ENCODE assay signal across 12 cellular contexts in genomic region chr6:89862281-89862680, GRCh38. TPM values are rescaled to one million over a fixed set of nuclear protein-coding genes. Genes with fewer than 3 reads are reported as not detected.
DNase-seq lines count a peak whose midpoint lies in the region; ATAC-seq, FAIRE-seq and TF ChIP-seq lines count a peak whose summit lies in the region.
"Had no signal": no experiment of that assay in that cellular context is flagged by ENCODE, and none has a peak within 500 bp of the region (broad histone marks: within the 10 kb centered on the region; RNA-seq: fewer than 3 reads in every experiment).

No MANE protein-coding gene starts in this region.

- DNase-seq in GM12878 (ENCODE audit: low read depth, low spot score), result peak; percentile 86
- DNase-seq in lower lobe of right lung, result no peak
- DNase-seq in NCI-H526 (lab: John Stamatoyannopoulos, UW), result no peak
- DNase-seq in epidermal melanocyte (ENCODE audit: insufficient read length, low spot score), result no peak
- DNase-seq: natural killer cell; stimulated activated CD4-positive, alpha-beta T cell treated with anti-CD3 and anti-CD28 coated beads, Interleukin-12 subunit alpha, Interleukin-12 subunit beta, amount 100 ng/mL, for 4 hours had no signal

- H3K9me3 ChIP-seq in GM12878 (replicated peaks; ENCODE audit: control insufficient read depth, insufficient read depth, low read length) (no peaks in the 10 kb centered on the region), lower lobe of right lung (no peaks in the 10 kb centered on the region)

- no peak overlapping the region for H3K9ac ChIP-seq in GM12878 (ENCODE audit: control insufficient read depth, insufficient read depth, low read length)

- no peak for TF ChIP-seq CTCF in GM12878 (IDR thresholded peaks at IDR 0.05 in 2 of 3, conservative IDR thresholded peaks at IDR 0.05 in 1 of 3; ENCODE audit: control insufficient read depth in 2 of 3, extremely low read depth in 1 of 3, insufficient read depth in 1 of 3, low read depth in 3 of 3, low read length in 3 of 3)
- TF ChIP-seq CTCF in lower lobe of right lung (IDR thresholded peaks at IDR 0.05), result no peak

- ATAC-seq in GM18907 (IDR thresholded peaks at IDR 0.05; ENCODE audit: unreplicated experiment) (peak; percentile 83), GM21390 (IDR thresholded peaks at IDR 0.05; ENCODE audit: unreplicated experiment) (peak; percentile 75), HG03060 (IDR thresholded peaks at IDR 0.05; ENCODE audit: low read depth, unreplicated experiment) (peak; percentile 66), GM12878 (peak; percentile 91), lower lobe of right lung (no peak)
- ATAC-seq: Panc1 had no signal

- POLR2A ChIA-PET in GM12878 (lab: Charles Lee), result interaction anchor here (1.3 to 2.2 kb wide), 3 partner anchors 27 to 43 kb away, joined by 3 to 7 read pairs (median 6); partner anchors contain the start of gene MDN1

- peak overlapping the region; percentile 53 for H3K4me2 ChIP-seq in GM12878 (ENCODE audit: control insufficient read depth, insufficient read depth)

- H3K27me3 ChIP-seq in GM12878 (replicated peaks in 1 of 2; ENCODE audit: control insufficient read depth in 2 of 2, insufficient read depth in 2 of 2, low read length in 1 of 2), result no peaks in the 10 kb centered on the region
- no peaks in the 10 kb centered on the region for H3K27me3 ChIP-seq in lower lobe of right lung (ENCODE audit: low read depth)

- CTCF ChIA-PET in GM12878 (lab: Yijun Ruan, JAX), result interaction anchor here (0.8 to 1.7 kb wide), 3 partner anchors 10 to 43 kb away, joined by 4 to 5 read pairs (median 4); partner anchors contain the start of gene MDN1

- intact Hi-C loops in GM12878 (cut with micrococcal nuclease; ENCODE audit: unreplicated experiment) (loop anchor here (2.0 kb wide), 1 partner anchor 27 kb away; no protein-coding TSS in a partner anchor), lower lobe of right lung (cut with DNase I) (no loop called here)

- H3K36me3 ChIP-seq in GM12878 (ENCODE audit: control insufficient read depth in 2 of 2, insufficient read depth in 2 of 2, low read length in 1 of 2) (peaks cover 3 to 11% of the 10 kb centered on the region in 2 experiments; a peak in 3 of 4 replicates), lower lobe of right lung (peaks cover 94% of the 10 kb centered on the region)

- 1% methylated on average over 5 of the region's 5 CpGs for WGBS in GM12878 (ENCODE audit: insufficient coverage, insufficient replicate concordance, low lambda C conversion rate, missing lambda C conversion rate)

- H3K79me2 ChIP-seq in GM12878 (ENCODE audit: control insufficient read depth, insufficient read depth, low read length), result no peaks in the 10 kb centered on the region

- TF ChIP-seq POLR2A in GM12878 (IDR thresholded peaks at IDR 0.05; ENCODE audit: low read depth, low read length), result no peak

- no peak overlapping the region; the same call in 1 of the 2 replicates for H2AFZ ChIP-seq in GM12878 (ENCODE audit: control insufficient read depth, low read depth, low read length)

- no peaks in the 10 kb centered on the region for H4K20me1 ChIP-seq in GM12878 (ENCODE audit: control insufficient read depth, insufficient read depth)

- RAD21 ChIA-PET in GM12878 (lab: Charles Lee; ENCODE audit: unreplicated experiment), result interaction anchor here (1.2 kb wide), 1 partner anchor 78 kb away, joined by 4 read pairs; no protein-coding TSS in a partner anchor

- in situ Hi-C loops in GM12878 (cut with MboI), result no loop called here

- peak overlapping the region; percentile 18; the same call in 1 of the 2 replicates for H3K4me3 ChIP-seq in GM12878
- no peak overlapping the region for H3K4me3 ChIP-seq in lower lobe of right lung

- SMC1A ChIA-PET in GM12878 (lab: Charles Lee; ENCODE audit: uncharacterized antibody, unreplicated experiment), result interaction anchor here (1.2 to 2.5 kb wide), 4 partner anchors 18 to 48 kb away, joined by 5 to 8 read pairs (median 6); partner anchors contain the start of gene CASP8AP2

- H3K4me1 ChIP-seq in GM12878 (ENCODE audit: control insufficient read depth, insufficient read depth, low read length), result peaks cover 25% of the 10 kb centered on the region
- H3K4me1 ChIP-seq in lower lobe of right lung, result no peaks in the 10 kb centered on the region

- FAIRE-seq in GM12878 (lab: Jason Lieb, UNC), result peak; percentile 80
- FAIRE-seq: islet of Langerhans had no signal

- no peak for TF ChIP-seq RAD21 in GM12878 (IDR thresholded peaks at IDR 0.05; ENCODE audit: insufficient read depth, low read depth, low read length)

- BruUV-seq in GM12878 (replicated peaks; lab: Mats Ljungman, UMichigan), result no TSS peak

- TF ChIP-seq EP300 in GM12878 (IDR thresholded peaks at IDR 0.05; ENCODE audit: borderline replicate concordance in 1 of 2, control insufficient read depth in 1 of 2, low read depth in 2 of 2, low read length in 2 of 2), result no peak

- peak overlapping the region; percentile 42 for H3K27ac ChIP-seq in GM12878 (ENCODE audit: control insufficient read depth, insufficient read depth)
- no peak overlapping the region for H3K27ac ChIP-seq in lower lobe of right lung

TF ChIP-seq in GM12878, 131 proteins besides CTCF, POLR2A, EP300 and RAD21 (continues in another document):
- TF ChIP-seq IKZF2 (IDR thresholded peaks at IDR 0.05) (peak; percentile 57 to 59; a peak in 3 of 4 replicates), HDAC6 (IDR thresholded peaks at IDR 0.05; ENCODE audit: unreplicated experiment) (no peak), TAF1 (IDR thresholded peaks at IDR 0.05; ENCODE audit: borderline replicate concordance, low read depth, low read length) (no peak), MTA2 (IDR thresholded peaks at IDR 0.05; ENCODE audit: low read depth) (peak; percentile 59; the same call in 1 of the 2 replicates), ZSCAN29 (IDR thresholded peaks at IDR 0.05) (no peak)

RNA-seq across cellular contexts. Expression of gene GJA10, which starts 32.0 kb away (rescaled TPM):
- total RNA-seq in GM12878 (2013; cell fraction: nucleolus; rRNA removed), result not detected in 2 replicates
- total RNA-seq in GM12878 (2014; rRNA removed), result not detected in 2 replicates
- total RNA-seq in GM12878 (2014; rRNA removed; fragmentation: Illumina TruSeq; extraction: Trizol), result not detected in 2 replicates
- total RNA-seq in GM12878 (2021), result not detected in 2 replicates
- polyA plus RNA-seq in GM12878 (2011; ENCODE audit: low read depth), result not detected
- polyA plus RNA-seq in GM12878 (2011; rRNA removed), result not detected in 2 replicates
- not detected in 2 replicates for polyA plus RNA-seq in GM12878 (2011; cell fraction: cytosol; rRNA removed)
- polyA plus RNA-seq in GM12878 (2011; cell fraction: nucleus; rRNA removed), result not detected in 2 replicates
- polyA plus RNA-seq in GM12878 (2012), result not detected in 2 replicates
- not detected in 2 replicates for polyA plus RNA-seq in GM12878 (2014; fragmentation: Illumina TruSeq; extraction: Trizol)
- not detected for polyA plus RNA-seq in GM12878 (2014; fragmentation: Nextera tagmentation; extraction: Ambion mirVana)
- polyA plus RNA-seq in GM12878 (2014; rRNA removed), result not detected in 2 replicates
- not detected for polyA plus RNA-seq in GM12878 (2016; fragmentation: Nextera tagmentation; extraction: Ambion mirVana)
- polyA minus RNA-seq in GM12878 (2011; rRNA and poly(A)+ RNA removed), result not detected in 2 replicates
- not detected in 2 replicates for polyA minus RNA-seq in GM12878 (2011; cell fraction: cytosol; rRNA and poly(A)+ RNA removed)
- not detected in 2 replicates for polyA minus RNA-seq in GM12878 (2011; cell fraction: nucleus; rRNA and poly(A)+ RNA removed)
- total RNA-seq in lower lobe of right lung, result not detected
- total RNA-seq: cerebellum, natural killer cell had no signal

RNA-seq across cellular contexts. Expression of gene CASP8AP2, which starts 32.6 kb away (rescaled TPM):
- 59.6 and 59.9 TPM in 2 replicates for total RNA-seq in GM12878 (2013; cell fraction: nucleolus; rRNA removed)
- total RNA-seq in GM12878 (2014; rRNA removed) (13.3 and 15.3 TPM in 2 replicates), GM12878 (2014; rRNA removed; fragmentation: Illumina TruSeq; extraction: Trizol) (27.3 and 28.6 TPM in 2 replicates), GM12878 (2021) (18.0 and 18.7 TPM in 2 replicates), lower lobe of right lung (18.3 TPM)
- polyA plus RNA-seq in GM12878 (2011; ENCODE audit: low read depth), result 3.0 TPM
- polyA plus RNA-seq in GM12878 (2011; rRNA removed) (12.0 and 18.8 TPM in 2 replicates), GM12878 (2014; fragmentation: Illumina TruSeq; extraction: Trizol) (18.8 and 24.3 TPM in 2 replicates), GM12878 (2014; fragmentation: Nextera tagmentation; extraction: Ambion mirVana) (10 to 100 TPM; 12.1 to 15.5 TPM), GM12878 (2014; rRNA removed) (10.0 and 11.1 TPM in 2 replicates), GM12878 (2016; fragmentation: Nextera tagmentation; extraction: Ambion mirVana) (10 to 100 TPM; 28.7 TPM)
- 3.1 and 3.2 TPM in 2 replicates for polyA plus RNA-seq in GM12878 (2011; cell fraction: cytosol; rRNA removed)
- 10.4 and 13.2 TPM in 2 replicates for polyA plus RNA-seq in GM12878 (2011; cell fraction: nucleus; rRNA removed)
- 4.6 and 7.8 TPM in 2 replicates for polyA plus RNA-seq in GM12878 (2012)
- 20.9 and 25.2 TPM in 2 replicates for polyA minus RNA-seq in GM12878 (2011; rRNA and poly(A)+ RNA removed)
- 5.5 and 6.5 TPM in 2 replicates for polyA minus RNA-seq in GM12878 (2011; cell fraction: cytosol; rRNA and poly(A)+ RNA removed)
- polyA minus RNA-seq in GM12878 (2011; cell fraction: nucleus; rRNA and poly(A)+ RNA removed), result 14.9 and 25.1 TPM in 2 replicates

RNA-seq across cellular contexts. Expression of gene MDN1, which starts 42.7 kb away (rescaled TPM):
- 114 and 120 TPM in 2 replicates for total RNA-seq in GM12878 (2013; cell fraction: nucleolus; rRNA removed)
- 30.9 and 32.8 TPM in 2 replicates for total RNA-seq in GM12878 (2014; rRNA removed)
- 30.5 and 31.9 TPM in 2 replicates for total RNA-seq in GM12878 (2014; rRNA removed; fragmentation: Illumina TruSeq; extraction: Trizol)
- total RNA-seq in GM12878 (2021), result 44.2 and 50.1 TPM in 2 replicates
- 10.2 TPM for polyA plus RNA-seq in GM12878 (2011; ENCODE audit: low read depth)
- 24.6 and 26.4 TPM in 2 replicates for polyA plus RNA-seq in GM12878 (2011; rRNA removed)
- polyA plus RNA-seq in GM12878 (2011; cell fraction: cytosol; rRNA removed), result 13.7 and 20.1 TPM in 2 replicates
- polyA plus RNA-seq in GM12878 (2011; cell fraction: nucleus; rRNA removed), result 64.7 and 86.5 TPM in 2 replicates
- 21.2 and 21.5 TPM in 2 replicates for polyA plus RNA-seq in GM12878 (2012)
- polyA plus RNA-seq in GM12878 (2014; fragmentation: Illumina TruSeq; extraction: Trizol), result 27.1 and 28.4 TPM in 2 replicates
- polyA plus RNA-seq in GM12878 (2014; fragmentation: Nextera tagmentation; extraction: Ambion mirVana), result 10 to 100 TPM; 19.0 to 19.6 TPM
- 15.2 and 17.9 TPM in 2 replicates for polyA plus RNA-seq in GM12878 (2014; rRNA removed)
- 10 to 100 TPM; 14.3 to 15.1 TPM for polyA plus RNA-seq in GM12878 (2016; fragmentation: Nextera tagmentation; extraction: Ambion mirVana)
- polyA minus RNA-seq in GM12878 (2011; rRNA and poly(A)+ RNA removed), result 28.2 and 37.7 TPM in 2 replicates
- 13.6 and 17.8 TPM in 2 replicates for polyA minus RNA-seq in GM12878 (2011; cell fraction: cytosol; rRNA and poly(A)+ RNA removed)
- polyA minus RNA-seq in GM12878 (2011; cell fraction: nucleus; rRNA and poly(A)+ RNA removed), result 35.8 and 59.0 TPM in 2 replicates
- total RNA-seq in lower lobe of right lung, result 29.6 TPM

Comparison
In these comparisons a context has a peak if more than half of its experiments do, and no peak if none do; other contexts are left out.
1. ATAC-seq: peak in GM18907 (single experiment), GM21390 (single experiment), HG03060 (single experiment) and GM12878 (single experiment); none in lower lobe of right lung (0 of 2).